Comparison of ENCODE assay signal across 14 cellular contexts in genomic region chr5:20610650-20611049, GRCh38.
"Had no signal": no experiment of that assay in that cellular context is flagged by ENCODE, and none has a peak within 500 bp of the region (broad histone marks: within the 10 kb centered on the region; RNA-seq: fewer than 3 reads in every experiment).

No MANE protein-coding gene starts in this region.

- H3K4me3 Mint-ChIP-seq: activated naive CD8-positive, alpha-beta T cell treated with anti-CD3 and anti-CD28 coated beads, Interleukin-2, amount 10 ng/mL, durations not matched to agents 7 days and 5 days; brain; central memory CD8-positive, alpha-beta T cell; immature natural killer cell; nephron; stimulated activated memory B cell treated with anti-CD40 and anti-IgM and Interleukin-4, amounts not matched to agents 10 μg/mL and 1 μg/mL and 100 μg/mL, for 72 hours had no signal

- H3K27me3 Mint-ChIP-seq: activated naive CD8-positive, alpha-beta T cell treated with anti-CD3 and anti-CD28 coated beads, Interleukin-2, amount 10 ng/mL, durations not matched to agents 7 days and 5 days; brain; central memory CD8-positive, alpha-beta T cell; stimulated activated memory B cell treated with anti-CD40 and anti-IgM and Interleukin-4, amounts not matched to agents 10 μg/mL and 1 μg/mL and 100 μg/mL, for 72 hours had no signal

- H3K4me1 Mint-ChIP-seq: activated naive CD8-positive, alpha-beta T cell treated with anti-CD3 and anti-CD28 coated beads, Interleukin-2, amount 10 ng/mL, durations not matched to agents 7 days and 5 days; central memory CD8-positive, alpha-beta T cell; immature natural killer cell; stimulated activated memory B cell treated with anti-CD40 and anti-IgM and Interleukin-4, amounts not matched to agents 10 μg/mL and 1 μg/mL and 100 μg/mL, for 72 hours had no signal

- H3K27ac Mint-ChIP-seq: activated naive CD8-positive, alpha-beta T cell treated with anti-CD3 and anti-CD28 coated beads, Interleukin-2, amount 10 ng/mL, durations not matched to agents 7 days and 5 days; immature natural killer cell; nephron; stimulated activated memory B cell treated with anti-CD40 and anti-IgM and Interleukin-4, amounts not matched to agents 10 μg/mL and 1 μg/mL and 100 μg/mL, for 72 hours had no signal

- DNase-seq: activated CD4-positive, alpha-beta T cell treated with anti-CD3 and anti-CD28 coated beads for 1 hour; activated CD4-positive, alpha-beta T cell treated with anti-CD3 and anti-CD28 coated beads, Interleukin-2, amount 50 U/mL, for 4 hours; activated naive CD4-positive, alpha-beta T cell; activated naive CD8-positive, alpha-beta T cell treated with anti-CD3 and anti-CD28 coated beads, Interleukin-2, amount 10 ng/mL, durations not matched to agents 7 days and 5 days; activated T-cell treated with anti-CD3 and anti-CD28 coated beads for 4 hours; immature natural killer cell; nucleus accumbens; posterior cingulate gyrus; retina; stimulated activated CD4-positive, alpha-beta T cell treated with anti-CD3 and anti-CD28 coated beads, Interleukin-2, amount 100 ng/mL, for 48 hours had no signal

- H3K36me3 Mint-ChIP-seq: activated naive CD8-positive, alpha-beta T cell treated with anti-CD3 and anti-CD28 coated beads, Interleukin-2, amount 10 ng/mL, durations not matched to agents 7 days and 5 days; brain; stimulated activated memory B cell treated with anti-CD40 and anti-IgM and Interleukin-4, amounts not matched to agents 10 μg/mL and 1 μg/mL and 100 μg/mL, for 72 hours had no signal

- H3K9me3 Mint-ChIP-seq: nephron; stimulated activated memory B cell treated with anti-CD40 and anti-IgM and Interleukin-4, amounts not matched to agents 10 μg/mL and 1 μg/mL and 100 μg/mL, for 72 hours had no signal

- ATAC-seq: stimulated activated memory B cell treated with anti-CD40 and anti-IgM and Interleukin-4, amounts not matched to agents 10 μg/mL and 1 μg/mL and 100 μg/mL, for 72 hours had no signal
